ENCODE assay signal across 8 cellular contexts in genomic region chr7:44615149-44615611, GRCh38. TPM values are rescaled to one million over a fixed set of nuclear protein-coding genes. Genes with fewer than 3 reads are reported as not detected.
DNase-seq lines count a peak whose midpoint lies in the region; ATAC-seq and TF ChIP-seq lines count a peak whose summit lies in the region.

No MANE protein-coding gene starts in this region.

- TF ChIP-seq CTCF in adrenal gland (IDR thresholded peaks at IDR 0.05): no peak
- no peak for TF ChIP-seq CTCF in thyroid gland (IDR thresholded peaks at IDR 0.05)

- ATAC-seq in activated T-cell treated with anti-CD3 and anti-CD28 coated beads, Interleukin-2, amount 50 U/mL, for 4 hours: no peak
- no peak for ATAC-seq in GM19397 (IDR thresholded peaks at IDR 0.05; ENCODE audit: unreplicated experiment)

- H3K4me3 Mint-ChIP-seq in activated T-cell treated with anti-CD3 and anti-CD28 coated beads, Interleukin-2, amount 50 U/mL, for 4 hours: peak overlapping the region; percentile 47
- peak overlapping the region in 1 of 5 donors; percentile 12 for H3K4me3 Mint-ChIP-seq in immature natural killer cell

- TF ChIP-seq POLR2A in adrenal gland (IDR thresholded peaks at IDR 0.05) (no peak), thyroid gland (IDR thresholded peaks at IDR 0.05) (no peak)

- H3K27ac ChIP-seq in adrenal gland: peak overlapping the region in 3 of 5 donors; percentile 41 to 62 (median 43)
- peak overlapping the region; percentile 63 to 90 (median 79) for H3K27ac ChIP-seq in thyroid gland

- no peaks in the 10 kb centered on the region for H3K27me3 ChIP-seq in adrenal gland
- H3K27me3 ChIP-seq in thyroid gland: no peaks in the 10 kb centered on the region

- WGBS in adrenal gland, 4 donors: 59 to 83% (median 76%) methylated on average over 2 of the region's 2 CpGs
- 34 to 37% methylated on average over 2 of the region's 2 CpGs for WGBS in thyroid gland, 2 donors

- H3K4me1 Mint-ChIP-seq in activated T-cell treated with anti-CD3 and anti-CD28 coated beads, Interleukin-2, amount 50 U/mL, for 4 hours (ENCODE audit: low read depth): peaks cover 70% of the 10 kb centered on the region
- peaks cover 44 to 65% of the 10 kb centered on the region in 2 donors for H3K4me1 Mint-ChIP-seq in immature natural killer cell

- H3K27ac Mint-ChIP-seq in immature natural killer cell: peak overlapping the region; percentile 8 to 77 (median 40)

- H3K36me3 ChIP-seq in adrenal gland (replicated peaks in 1 of 2): no peaks in the 10 kb centered on the region
- no peaks in the 10 kb centered on the region for H3K36me3 ChIP-seq in thyroid gland

- intact Hi-C loops in adrenal gland (cut with DNase I): no loop called here
- intact Hi-C loops in thyroid gland (cut with DNase I): no loop called here

- H3K36me3 Mint-ChIP-seq in activated T-cell treated with anti-CD3 and anti-CD28 coated beads, Interleukin-2, amount 50 U/mL, for 4 hours (ENCODE audit: insufficient read depth): peaks cover 25% of the 10 kb centered on the region
- peaks cover 0 to 4% (median 0%) of the 10 kb centered on the region in 3 donors for H3K36me3 Mint-ChIP-seq in immature natural killer cell

- H3K4me3 ChIP-seq in adrenal gland (no peak overlapping the region), thyroid gland (replicated peaks in 1 of 3) (no peak overlapping the region)

- no peak for DNase-seq in activated T-cell treated with anti-CD3 and anti-CD28 coated beads, Interleukin-2, amount 50 U/mL, for 4 hours
- DNase-seq in activated T-cell treated with anti-CD3 and anti-CD28 coated beads, Interleukin-2, amount 50 U/mL, for 1 hour: no peak
- DNase-seq in adrenal gland: peak in 4 of 7 donors; percentile 48 to 56 (median 52)
- DNase-seq in immature natural killer cell: no peak
- DNase-seq in thyroid gland: peak; percentile 39 to 45
- DNase-seq in DMS114 treated with DMSO at 0.1 percent for 48 hours (lab: John Stamatoyannopoulos, UW; ENCODE audit: unreplicated experiment): no peak
- no peak for DNase-seq in NAMALWA (ENCODE audit: low spot score)

- no peaks in the 10 kb centered on the region for H3K9me3 Mint-ChIP-seq in activated T-cell treated with anti-CD3 and anti-CD28 coated beads, Interleukin-2, amount 50 U/mL, for 4 hours
- H3K9me3 Mint-ChIP-seq in immature natural killer cell: no peaks in the 10 kb centered on the region

- peaks cover 11 to 26% of the 10 kb centered on the region in 2 donors for H3K4me1 ChIP-seq in adrenal gland (replicated peaks in 1 of 2)
- peaks cover 52% of the 10 kb centered on the region in 2 donors for H3K4me1 ChIP-seq in thyroid gland

- H3K9me3 ChIP-seq in adrenal gland (replicated peaks in 1 of 3) (no peaks in the 10 kb centered on the region), thyroid gland (no peaks in the 10 kb centered on the region)

- no peaks in the 10 kb centered on the region for H3K27me3 Mint-ChIP-seq in activated T-cell treated with anti-CD3 and anti-CD28 coated beads, Interleukin-2, amount 50 U/mL, for 4 hours (ENCODE audit: low read depth)
- peaks cover 0 to 2% (median 1%) of the 10 kb centered on the region in 3 donors for H3K27me3 Mint-ChIP-seq in immature natural killer cell (ENCODE audit: low read depth in 3 of 3)

RNA-seq across cellular contexts. Expression of gene OGDH, which starts 8.8 kb away (rescaled TPM):
- 100 to 1,000 TPM in 1 of 3 donors, 10 to 100 TPM in 2; 83.0 to 105 (median 97.2) TPM for total RNA-seq in activated T-cell treated with anti-CD3 and anti-CD28 coated beads, Interleukin-2, amount 50 U/mL, for 4 hours
- total RNA-seq in adrenal gland (100 to 1,000 TPM; 128 to 284 (median 151) TPM), thyroid gland (100 to 1,000 TPM; 108 to 325 (median 201) TPM)
- polyA plus RNA-seq in adrenal gland (100 to 1,000 TPM in 1 of 3 donors, 10 to 100 TPM in 2; 46.0 to 148 (median 59.8) TPM), immature natural killer cell (10 to 100 TPM; 24.3 to 44.4 (median 32.8) TPM)

RNA-seq across cellular contexts. Expression of gene TMED4, which starts 33.1 kb away (rescaled TPM):
- total RNA-seq in activated T-cell treated with anti-CD3 and anti-CD28 coated beads, Interleukin-2, amount 50 U/mL, for 4 hours: 10 to 100 TPM; 71.3 to 79.4 (median 71.4) TPM
- total RNA-seq in adrenal gland (100 to 1,000 TPM in 6 of 8 donors, 10 to 100 TPM in 2; 87.5 to 189 (median 127) TPM), thyroid gland (100 to 1,000 TPM; 240 to 522 (median 435) TPM)
- polyA plus RNA-seq in adrenal gland (10 to 100 TPM; 45.2 to 64.9 (median 46.7) TPM), immature natural killer cell (10 to 100 TPM; 50.0 to 79.0 (median 71.6) TPM)

RNA-seq across cellular contexts. Expression of gene DDX56, which starts 41.5 kb away (rescaled TPM):
- total RNA-seq in activated T-cell treated with anti-CD3 and anti-CD28 coated beads, Interleukin-2, amount 50 U/mL, for 4 hours: 100 to 1,000 TPM; 224 to 239 (median 224) TPM
- total RNA-seq in adrenal gland (10 to 100 TPM; 35.9 to 90.0 (median 54.7) TPM), thyroid gland (10 to 100 TPM; 47.3 to 77.3 (median 62.1) TPM)
- polyA plus RNA-seq in adrenal gland (100 to 1,000 TPM in 2 of 3 donors, 10 to 100 TPM in 1; 71.4 to 543 (median 232) TPM), immature natural killer cell (10 to 100 TPM; 29.3 to 41.9 (median 33.8) TPM)

Comparison
In these comparisons a context has a peak if more than half of its experiments do, and no peak if none do; other contexts are left out.
1. DNase-seq: peak in adrenal gland (4 of 7) and thyroid gland (2 of 2); none in activated T-cell treated with anti-CD3 and anti-CD28 coated beads, Interleukin-2, amount 50 U/mL, for 4 hours (single experiment), activated T-cell treated with anti-CD3 and anti-CD28 coated beads, Interleukin-2, amount 50 U/mL, for 1 hour (single experiment), immature natural killer cell (0 of 3), DMS114 treated with DMSO at 0.1 percent for 48 hours (single experiment) and NAMALWA (single experiment).